Comparison of ENCODE assay signal across 1 cellular context in genomic region chr5:51732304-51732703, GRCh38.
TF ChIP-seq lines count a peak whose summit lies in the region.

No MANE protein-coding gene starts in this region.

TF ChIP-seq in SK-N-SH treated with all-trans-retinoic acid at 6 μM for 48 hours, 23 proteins besides CTCF, POLR2A, EP300 and RAD21 (continued from another document):
- no peak; the same call in 1 of the 2 replicates for TF ChIP-seq POU6F1 (CRISPR knock-in tag; IDR thresholded peaks at IDR 0.05; ENCODE audit: borderline replicate concordance, low read depth)
- no peak for TF ChIP-seq ZNF565 (CRISPR knock-in tag; conservative IDR thresholded peaks at IDR 0.05; ENCODE audit: low read depth)
- TF ChIP-seq, protein P1, sequence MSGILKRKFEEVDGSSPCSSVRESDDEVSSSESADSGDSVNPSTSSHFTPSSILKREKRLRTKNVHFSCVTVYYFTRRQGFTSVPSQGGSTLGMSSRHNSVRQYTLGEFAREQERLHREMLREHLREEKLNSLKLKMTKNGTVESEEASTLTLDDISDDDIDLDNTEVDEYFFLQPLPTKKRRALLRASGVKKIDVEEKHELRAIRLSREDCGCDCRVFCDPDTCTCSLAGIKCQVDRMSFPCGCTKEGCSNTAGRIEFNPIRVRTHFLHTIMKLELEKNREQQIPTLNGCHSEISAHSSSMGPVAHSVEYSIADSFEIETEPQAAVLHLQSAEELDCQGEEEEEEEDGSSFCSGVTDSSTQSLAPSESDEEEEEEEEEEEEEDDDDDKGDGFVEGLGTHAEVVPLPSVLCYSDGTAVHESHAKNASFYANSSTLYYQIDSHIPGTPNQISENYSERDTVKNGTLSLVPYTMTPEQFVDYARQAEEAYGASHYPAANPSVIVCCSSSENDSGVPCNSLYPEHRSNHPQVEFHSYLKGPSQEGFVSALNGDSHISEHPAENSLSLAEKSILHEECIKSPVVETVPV (CRISPR knock-in tag; IDR thresholded peaks at IDR 0.05), result 0 out of 2 replicates have a peak, but pooled peaks have one; percentile 59
- peak; percentile 64; the same call in 1 of the 2 replicates for TF ChIP-seq ESRRG (CRISPR knock-in tag; IDR thresholded peaks at IDR 0.05)
